Comparison of ENCODE assay signal across 16 cellular contexts in genomic region chr11:36126703-36127102, GRCh38.
"Had no signal": no experiment of that assay in that cellular context is flagged by ENCODE, and none has a peak within 500 bp of the region (broad histone marks: within the 10 kb centered on the region; RNA-seq: fewer than 3 reads in every experiment).

No MANE protein-coding gene starts in this region.

- H3K4me3 Mint-ChIP-seq: activated CD4-positive, alpha-beta T cell treated with anti-CD3 and anti-CD28 coated beads, Interleukin-2, amount 10 ng/mL, durations not matched to agents 24 days and 14 days; activated naive CD4-positive, alpha-beta T cell treated with anti-CD3 and anti-CD28 coated beads for 36 hours; activated T-cell treated with anti-CD3 and anti-CD28 coated beads, Interleukin-2, amount 50 U/mL, for 4 hours; dendritic cell treated with granulocyte-macrophage colony-stimulating factor and Interleukin-4, amounts not matched to agents 40 ng/mL and 50 ng/mL, for 4 days; stimulated activated naive CD8-positive, alpha-beta T cell treated with anti-CD3 and anti-CD28 coated beads, Interleukin-15, amount 100 ng/mL, for 72 hours; T-helper 1 cell treated with Interleukin-12 subunit alpha and Interleukin-12 subunit beta and Interleukin-4 antibody, amounts not matched to agents 30 μg/mL and 1 μg/mL, for 36 hours had no signal

- H3K4me3 ChIP-seq: breast epithelium, left lung, right atrium auricular region, upper lobe of left lung had no signal

- DNase-seq: activated CD4-positive, alpha-beta T cell treated with anti-CD3 and anti-CD28 coated beads, Interleukin-2, amount 10 ng/mL, durations not matched to agents 24 days and 14 days; activated CD8-positive, alpha-beta memory T cell treated with anti-CD3 and anti-CD28 coated beads, Interleukin-2, amount 50 U/mL, for 4 hours; activated naive CD4-positive, alpha-beta T cell treated with anti-CD3 and anti-CD28 coated beads for 36 hours; activated T-cell treated with anti-CD3 and anti-CD28 coated beads, Interleukin-2, amount 50 U/mL, for 4 hours; anterior cingulate cortex; cerebellar nuclear complex; foreskin melanocyte; hypothalamus; left lung; mammary epithelial cell; stimulated activated naive CD8-positive, alpha-beta T cell treated with anti-CD3 and anti-CD28 coated beads, Interleukin-15, amount 100 ng/mL, for 72 hours had no signal

- H3K4me1 ChIP-seq: breast epithelium, right atrium auricular region, upper lobe of left lung had no signal

- H3K9me3 Mint-ChIP-seq: activated CD4-positive, alpha-beta T cell treated with anti-CD3 and anti-CD28 coated beads, Interleukin-2, amount 10 ng/mL, durations not matched to agents 24 days and 14 days; activated naive CD4-positive, alpha-beta T cell treated with anti-CD3 and anti-CD28 coated beads for 36 hours; activated T-cell treated with anti-CD3 and anti-CD28 coated beads, Interleukin-2, amount 50 U/mL, for 4 hours; dendritic cell treated with granulocyte-macrophage colony-stimulating factor and Interleukin-4, amounts not matched to agents 40 ng/mL and 50 ng/mL, for 4 days; stimulated activated naive CD8-positive, alpha-beta T cell treated with anti-CD3 and anti-CD28 coated beads, Interleukin-15, amount 100 ng/mL, for 72 hours; T-helper 1 cell treated with Interleukin-12 subunit alpha and Interleukin-12 subunit beta and Interleukin-4 antibody, amounts not matched to agents 30 μg/mL and 1 μg/mL, for 36 hours had no signal

- H3K27ac Mint-ChIP-seq: activated CD4-positive, alpha-beta T cell treated with anti-CD3 and anti-CD28 coated beads, Interleukin-2, amount 10 ng/mL, durations not matched to agents 24 days and 14 days; activated naive CD4-positive, alpha-beta T cell treated with anti-CD3 and anti-CD28 coated beads for 36 hours; dendritic cell treated with granulocyte-macrophage colony-stimulating factor and Interleukin-4, amounts not matched to agents 40 ng/mL and 50 ng/mL, for 4 days; stimulated activated naive CD8-positive, alpha-beta T cell treated with anti-CD3 and anti-CD28 coated beads, Interleukin-15, amount 100 ng/mL, for 72 hours; T-helper 1 cell treated with Interleukin-12 subunit alpha and Interleukin-12 subunit beta and Interleukin-4 antibody, amounts not matched to agents 30 μg/mL and 1 μg/mL, for 36 hours had no signal

- H3K27ac ChIP-seq: breast epithelium, left lung, right atrium auricular region, upper lobe of left lung had no signal

- H3K4me1 Mint-ChIP-seq: activated CD4-positive, alpha-beta T cell treated with anti-CD3 and anti-CD28 coated beads, Interleukin-2, amount 10 ng/mL, durations not matched to agents 24 days and 14 days; stimulated activated naive CD8-positive, alpha-beta T cell treated with anti-CD3 and anti-CD28 coated beads, Interleukin-15, amount 100 ng/mL, for 72 hours had no signal

- H3K27me3 ChIP-seq: breast epithelium, left lung, right atrium auricular region, upper lobe of left lung had no signal

- ATAC-seq: activated T-cell treated with anti-CD3 and anti-CD28 coated beads, Interleukin-2, amount 50 U/mL, for 4 hours; left lung had no signal

- H3K9me3 ChIP-seq: breast epithelium, left lung, right atrium auricular region, upper lobe of left lung had no signal

- H3K36me3 ChIP-seq: breast epithelium, left lung, right atrium auricular region, upper lobe of left lung had no signal
